1 cellular context compared by ENCODE assay signal in the genomic region with DNA sequence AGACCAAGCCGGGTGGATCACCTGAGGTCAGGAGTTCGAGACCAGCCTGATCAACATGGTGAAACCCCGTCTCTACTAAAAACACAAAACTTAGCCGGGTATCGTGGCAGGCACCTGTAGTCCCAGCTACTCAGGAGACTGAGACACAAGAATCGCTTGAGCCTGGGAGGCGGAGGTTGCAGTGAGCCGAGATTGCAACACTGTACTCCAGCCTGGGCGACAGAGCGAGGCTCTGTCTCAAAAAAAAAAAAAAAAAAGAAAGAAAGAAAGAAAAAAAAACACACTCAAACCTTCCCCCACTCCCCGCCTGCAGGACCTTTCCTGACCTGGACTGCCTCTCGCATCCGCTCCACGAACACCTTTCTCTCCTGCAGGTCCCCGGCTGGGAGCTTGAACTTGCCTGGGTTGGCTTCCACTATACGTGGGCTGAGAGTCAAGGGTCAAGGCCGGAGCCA.
TF ChIP-seq lines count a peak whose summit lies in the region.

No MANE protein-coding gene starts in this region.

TF ChIP-seq in IMR-90, 13 proteins besides CTCF, POLR2A, EP300 and RAD21:
- TF ChIP-seq CEBPB (IDR thresholded peaks at IDR 0.05; ENCODE audit: low read depth, low read length): peak; percentile 52; the same call in 1 of the 2 replicates
